ENCODE assay signal across 19 cellular contexts in genomic region chr2:241568738-241569137, GRCh38. TPM values are rescaled to one million over a fixed set of nuclear protein-coding genes. Genes with fewer than 3 reads are reported as not detected.
"Had no signal": no experiment of that assay in that cellular context is flagged by ENCODE, and none has a peak within 500 bp of the region (broad histone marks: within the 10 kb centered on the region; RNA-seq: fewer than 3 reads in every experiment).

No MANE protein-coding gene starts in this region.

- H3K27ac Mint-ChIP-seq: activated CD4-positive, alpha-beta T cell treated with anti-CD3 and anti-CD28 coated beads, Interleukin-2, amount 10 ng/mL, durations not matched to agents 7 days and 5 days; activated naive CD8-positive, alpha-beta T cell had no signal

- H3K36me3 Mint-ChIP-seq: activated naive CD8-positive, alpha-beta T cell; immature natural killer cell had no signal

- H3K4me1 Mint-ChIP-seq: activated CD4-positive, alpha-beta T cell treated with anti-CD3 and anti-CD28 coated beads, Interleukin-2, amount 10 ng/mL, durations not matched to agents 7 days and 5 days had no signal

- H3K27ac ChIP-seq: body of pancreas, colonic mucosa, parathyroid adenoma, skin epidermis, tibial nerve had no signal

- H3K27me3 Mint-ChIP-seq: activated CD4-positive, alpha-beta T cell treated with anti-CD3 and anti-CD28 coated beads, Interleukin-2, amount 10 ng/mL, durations not matched to agents 7 days and 5 days; activated naive CD8-positive, alpha-beta T cell had no signal

- H3K79me2 ChIP-seq: parathyroid adenoma had no signal

- H3K4me3 Mint-ChIP-seq: activated CD4-positive, alpha-beta T cell treated with anti-CD3 and anti-CD28 coated beads, Interleukin-2, amount 10 ng/mL, durations not matched to agents 7 days and 5 days; activated naive CD8-positive, alpha-beta T cell had no signal

- H3K4me1 ChIP-seq: body of pancreas, colonic mucosa, parathyroid adenoma had no signal

- DNase-seq: activated CD4-positive, alpha-beta T cell treated with anti-CD3 and anti-CD28 coated beads, Interleukin-2, amount 10 ng/mL, durations not matched to agents 7 days and 5 days; activated CD8-positive, alpha-beta memory T cell treated with anti-CD3 and anti-CD28 coated beads for 24 hours; activated gamma-delta T cell treated with Interleukin-2 at 50 U/mL for 16 hours; amniotic stem cell; body of pancreas; caudate nucleus; colonic mucosa; effector CD4-positive, alpha-beta T cell; esophagus squamous epithelium; immature natural killer cell; midbrain; stimulated activated CD4-positive, alpha-beta T cell treated with anti-CD3 and anti-CD28 coated beads, Interleukin-4, amount 100 ng/mL, for 24 hours; stimulated activated naive CD4-positive, alpha-beta T cell treated with Interleukin-2 at 50 U/mL for 16 hours; substantia nigra had no signal

- H3K9ac ChIP-seq: parathyroid adenoma had no signal

- ATAC-seq: body of pancreas had no signal

- H2AFZ ChIP-seq: parathyroid adenoma had no signal

- H3K36me3 ChIP-seq: colonic mucosa had no signal

- H3K27me3 ChIP-seq: body of pancreas, colonic mucosa, esophagus squamous epithelium, tibial nerve had no signal

- H3K9me3 Mint-ChIP-seq: activated CD4-positive, alpha-beta T cell treated with anti-CD3 and anti-CD28 coated beads, Interleukin-2, amount 10 ng/mL, durations not matched to agents 7 days and 5 days; immature natural killer cell had no signal

- H3K4me3 ChIP-seq: body of pancreas, colonic mucosa, esophagus squamous epithelium, lung, skin epidermis, tibial nerve had no signal

- H3K9me3 ChIP-seq: body of pancreas, colonic mucosa, esophagus squamous epithelium, tibial nerve had no signal

RNA-seq across cellular contexts. Expression of gene BOK, which starts 10.2 kb away (rescaled TPM):
- total RNA-seq: activated CD4-positive, alpha-beta T cell treated with anti-CD3 and anti-CD28 coated beads, Interleukin-2, amount 10 ng/mL, durations not matched to agents 7 days and 5 days had no signal
